Comparison of ENCODE assay signal across 8 cellular contexts in genomic region chr2:176637134-176637496, GRCh38.
DNase-seq lines count a peak whose midpoint lies in the region; ATAC-seq and TF ChIP-seq lines count a peak whose summit lies in the region.

No MANE protein-coding gene starts in this region.

- no peak overlapping the region for H3K27ac Mint-ChIP-seq in CD8-positive, alpha-beta memory T cell
- H3K27ac Mint-ChIP-seq in endodermal cell, result no peak overlapping the region

- H3K9me3 ChIP-seq in CD8-positive, alpha-beta memory T cell (ENCODE audit: low read length), result no peaks in the 10 kb centered on the region
- H3K9me3 ChIP-seq in endodermal cell (ENCODE audit: control insufficient read depth, low read length) (no peaks in the 10 kb centered on the region), osteoblast (ENCODE audit: low read depth, low read length) (no peaks in the 10 kb centered on the region)

- H3K36me3 ChIP-seq in CD8-positive, alpha-beta memory T cell (ENCODE audit: insufficient read depth, low read length), result no peaks in the 10 kb centered on the region
- H3K36me3 ChIP-seq in endodermal cell (ENCODE audit: control insufficient read depth, insufficient read depth, low read length) (no peaks in the 10 kb centered on the region), osteoblast (ENCODE audit: insufficient read depth, low read length) (peaks cover 5% of the 10 kb centered on the region)

- H3K36me3 Mint-ChIP-seq in CD8-positive, alpha-beta memory T cell, result no peaks in the 10 kb centered on the region
- H3K36me3 Mint-ChIP-seq in endodermal cell (ENCODE audit: low read depth), result no peaks in the 10 kb centered on the region

- peak overlapping the region; percentile 8 to 86 (median 62) for H3K4me3 Mint-ChIP-seq in CD8-positive, alpha-beta memory T cell
- peak overlapping the region; percentile 51 for H3K4me3 Mint-ChIP-seq in endodermal cell

- H3K4me2 ChIP-seq in osteoblast (ENCODE audit: insufficient read depth, low read length), result peak overlapping the region; percentile 88

- H3K9ac ChIP-seq in endodermal cell (ENCODE audit: extremely low read depth, low read length, poor library complexity, severe bottlenecking), result no peak overlapping the region

- H3K27me3 Mint-ChIP-seq in CD8-positive, alpha-beta memory T cell, result peaks cover 31 to 72% of the 10 kb centered on the region in 2 donors
- H3K27me3 Mint-ChIP-seq in endodermal cell (ENCODE audit: insufficient read depth), result peaks cover 80% of the 10 kb centered on the region

- H4K20me1 ChIP-seq in osteoblast (ENCODE audit: insufficient read depth, low read length), result no peaks in the 10 kb centered on the region

- 30 to 47% methylated on average over 7 to 13 of the region's 13 CpGs for WGBS in endodermal cell (ENCODE audit: insufficient coverage in 1 of 2, insufficient read length in 1 of 2), 2 experiments

- CTCF ChIA-PET in CD8-positive, alpha-beta memory T cell (lab: Charles Lee), result interaction anchor here (0.9 to 3.2 kb wide), 4 partner anchors 15 to 516 kb away, joined by 3 to 18 read pairs (median 9); no protein-coding TSS in a partner anchor

- H3K9me3 Mint-ChIP-seq in CD8-positive, alpha-beta memory T cell, result no peaks in the 10 kb centered on the region
- H3K9me3 Mint-ChIP-seq in endodermal cell, result no peaks in the 10 kb centered on the region

- ATAC-seq in HG02938 (IDR thresholded peaks at IDR 0.05; ENCODE audit: unreplicated experiment), result no peak
- ATAC-seq in HG02623 (IDR thresholded peaks at IDR 0.05; ENCODE audit: unreplicated experiment), result no peak

- no peak for TF ChIP-seq CTCF in endodermal cell (conservative IDR thresholded peaks at IDR 0.05)
- TF ChIP-seq CTCF in osteoblast (IDR thresholded peaks at IDR 0.05; ENCODE audit: extremely low read depth, low read depth, low read length), result no peak

- H3K4me1 ChIP-seq in CD8-positive, alpha-beta memory T cell (ENCODE audit: insufficient read depth, low read length), result peaks cover 4% of the 10 kb centered on the region
- H3K4me1 ChIP-seq in endodermal cell (ENCODE audit: control insufficient read depth, insufficient read depth, low read length) (no peaks in the 10 kb centered on the region), osteoblast (ENCODE audit: insufficient read depth, low read length) (peaks cover 37% of the 10 kb centered on the region)

- no peak overlapping the region for H3K4me3 ChIP-seq in CD8-positive, alpha-beta memory T cell (ENCODE audit: low read length)
- peak overlapping the region; percentile 80 for H3K4me3 ChIP-seq in endodermal cell (ENCODE audit: low read length)
- H3K4me3 ChIP-seq in osteoblast (ENCODE audit: insufficient read depth, low read length), result peak overlapping the region; percentile 79

- H3K4me1 Mint-ChIP-seq in CD8-positive, alpha-beta memory T cell, result peaks cover 6 to 9% (median 8%) of the 10 kb centered on the region in 3 donors
- H3K4me1 Mint-ChIP-seq in endodermal cell, result peaks cover 2% of the 10 kb centered on the region

- H2AFZ ChIP-seq in osteoblast (ENCODE audit: low read length), result peak overlapping the region; percentile 88

- H3K27ac ChIP-seq in CD8-positive, alpha-beta memory T cell (ENCODE audit: low read depth, low read length), result no peak overlapping the region
- H3K27ac ChIP-seq in endodermal cell (ENCODE audit: low read depth, low read length) (no peak overlapping the region), osteoblast (ENCODE audit: low read depth, low read length) (peak overlapping the region; percentile 73)

- H3K27me3 ChIP-seq in CD8-positive, alpha-beta memory T cell (ENCODE audit: insufficient read depth, low read length, poor library complexity, severe bottlenecking), result peaks cover 35% of the 10 kb centered on the region
- peaks cover 84% of the 10 kb centered on the region for H3K27me3 ChIP-seq in endodermal cell (ENCODE audit: control insufficient read depth, insufficient read depth, low read length, poor library complexity, severe bottlenecking)
- no peaks in the 10 kb centered on the region for H3K27me3 ChIP-seq in osteoblast (ENCODE audit: insufficient read depth, low read length)

- peak in 1 of 5 donors; percentile 3 for DNase-seq in CD8-positive, alpha-beta memory T cell
- DNase-seq in NCI-H526 treated with DMSO at 0.1 percent for 48 hours (lab: John Stamatoyannopoulos, UW) (peak; percentile 62), endodermal cell (no peak), osteoblast (ENCODE audit: insufficient read length, low spot score, missing footprints) (no peak), middle frontal gyrus (ENCODE audit: extremely low spot score, low spot score) (no peak), DMS53 (lab: John Stamatoyannopoulos, UW) (no peak)

- POLR2A ChIA-PET in CD8-positive, alpha-beta memory T cell (lab: Charles Lee), result no interaction called here

- H3K79me2 ChIP-seq in osteoblast (ENCODE audit: insufficient read depth, low read length), result peaks cover 9% of the 10 kb centered on the region
